In the genomic region with DNA sequence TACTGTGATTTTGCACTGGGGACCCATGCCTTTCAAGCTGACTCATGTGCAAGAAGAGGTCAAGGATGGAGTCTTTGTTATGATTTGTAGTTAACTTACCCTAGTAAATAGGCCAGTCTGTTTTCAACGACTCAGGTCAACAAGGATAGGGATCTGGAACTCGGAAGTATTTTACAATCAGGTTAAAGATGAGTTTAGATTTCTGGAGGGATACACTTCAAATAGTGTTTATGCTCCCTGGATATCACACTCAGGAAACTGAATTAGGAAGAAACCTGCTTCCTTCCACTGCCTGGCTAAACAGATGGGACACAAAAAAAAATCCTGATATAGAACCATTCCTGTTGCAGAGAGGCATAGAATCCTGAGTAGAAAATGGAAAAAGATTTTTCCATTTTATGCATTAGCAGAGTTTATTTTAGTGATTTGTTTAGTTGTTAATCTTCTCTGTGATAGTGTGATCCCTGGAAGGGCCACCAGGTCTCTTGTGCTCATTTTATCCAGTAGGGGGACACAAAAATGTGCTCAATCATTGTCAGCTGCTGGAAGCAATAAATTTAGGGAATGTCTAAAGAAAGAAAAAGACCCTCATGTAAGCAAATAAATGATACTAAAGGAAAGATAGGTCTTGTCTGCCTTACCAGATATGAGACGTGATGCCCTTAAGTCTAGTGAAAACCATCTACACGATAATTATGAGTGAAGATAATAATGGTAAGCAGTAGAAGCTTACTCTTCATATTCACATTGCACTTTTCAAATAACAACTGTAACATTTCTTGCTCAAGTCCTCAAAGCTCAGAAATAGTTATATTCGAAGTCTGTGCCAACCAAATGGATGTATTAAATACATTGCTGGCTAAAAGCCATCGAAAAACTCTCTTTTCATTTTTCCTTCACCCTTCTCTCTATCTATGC, we compare ENCODE assay signal across 8 cellular contexts.
A peak's percentile ranks its signal among the peaks of the same experiment; 100 is the strongest.
DNase-seq lines count a peak whose midpoint lies in the region; ATAC-seq and TF ChIP-seq lines count a peak whose summit lies in the region.

No MANE protein-coding gene starts in this region.

- H3K36me3 ChIP-seq in ascending aorta (no peaks in the 10 kb centered on the region), uterus (no peaks in the 10 kb centered on the region)

- H3K4me3 ChIP-seq in ascending aorta: no peak overlapping the region
- H3K4me3 ChIP-seq in uterus: no peak overlapping the region

- H3K27ac ChIP-seq in ascending aorta (peak overlapping the region; percentile 15 to 37), layer of hippocampus (ENCODE audit: low read depth, low read length) (peak overlapping the region; percentile 86), uterus (peak overlapping the region in 1 of 2 donors; percentile 43)

- H3K9me3 ChIP-seq in ascending aorta: no peaks in the 10 kb centered on the region
- H3K9me3 ChIP-seq in uterus: no peaks in the 10 kb centered on the region

- intact Hi-C loops in ascending aorta (cut with DNase I) (no loop called here), uterus (cut with DNase I; ENCODE audit: low total_unique reads) (no loop called here)

- DNase-seq in EH (ENCODE audit: low read depth) (peak; percentile 27), NCI-H2029 (lab: John Stamatoyannopoulos, UW) (peak; percentile 14), ascending aorta (ENCODE audit: low spot score in 2 of 2) (no peak), uterus (no peak), left lobe of liver (ENCODE audit: low spot score) (no peak)
- DNase-seq in activated T-cell treated with anti-CD3 and anti-CD28 coated beads, Interleukin-2, amount 50 U/mL, for 1 hour: no peak

- no peak for TF ChIP-seq POLR2A in uterus (IDR thresholded peaks at IDR 0.05)

- ATAC-seq in left lobe of liver (no peak), GM18502 (IDR thresholded peaks at IDR 0.05; ENCODE audit: poor library complexity, unreplicated experiment) (no peak)

- TF ChIP-seq CTCF in ascending aorta (IDR thresholded peaks at IDR 0.05) (peak in 1 of 3 experiments; percentile 25), uterus (IDR thresholded peaks at IDR 0.05) (peak in 3 of 4 experiments; percentile 15 to 33 (median 29))

- H3K4me1 ChIP-seq in ascending aorta: peaks cover 3 to 13% of the 10 kb centered on the region in 2 donors
- peaks cover 0 to 16% of the 10 kb centered on the region in 2 donors for H3K4me1 ChIP-seq in uterus

- H3K27me3 ChIP-seq in ascending aorta (no peaks in the 10 kb centered on the region), layer of hippocampus (ENCODE audit: control insufficient read depth, insufficient read depth, low read length) (no peaks in the 10 kb centered on the region), uterus (no peaks in the 10 kb centered on the region)

Comparison
In these comparisons a context has a peak if more than half of its experiments do, and no peak if none do; other contexts are left out.
1. DNase-seq: peak in EH (single experiment) and NCI-H2029 (single experiment); none in ascending aorta (0 of 2), uterus (0 of 2), left lobe of liver (single experiment) and activated T-cell treated with anti-CD3 and anti-CD28 coated beads, Interleukin-2, amount 50 U/mL, for 1 hour (single experiment).